Comparison of ENCODE assay signal across 19 cellular contexts in genomic region chr12:56804169-56804568, GRCh38. TPM values are rescaled to one million over a fixed set of nuclear protein-coding genes. Genes with fewer than 3 reads are reported as not detected.
A peak's percentile ranks its signal among the peaks of the same experiment; 100 is the strongest.
DNase-seq lines count a peak whose midpoint lies in the region; ATAC-seq and TF ChIP-seq lines count a peak whose summit lies in the region.
"Had no signal": no experiment of that assay in that cellular context is flagged by ENCODE, and none has a peak within 500 bp of the region (broad histone marks: within the 10 kb centered on the region; RNA-seq: fewer than 3 reads in every experiment).

No MANE protein-coding gene starts in this region.

- H3K4me3 ChIP-seq in mammary epithelial cell (replicated peaks in 1 of 3; ENCODE audit: insufficient read depth in 1 of 3, low read depth in 2 of 3, low read length in 3 of 3), result no peak overlapping the region
- H3K4me3 ChIP-seq in endodermal cell (ENCODE audit: low read length), result no peak overlapping the region
- H3K4me3 ChIP-seq in right lobe of liver, result no peak overlapping the region
- H3K4me3 ChIP-seq in SK-N-SH (ENCODE audit: low read depth in 2 of 2, low read length in 1 of 2), result no peak overlapping the region

- H3K9me2 ChIP-seq in SK-N-SH, result no peaks in the 10 kb centered on the region

- H3K4me3 Mint-ChIP-seq in MCF 10A (ENCODE audit: unreplicated experiment), result no peak overlapping the region
- H3K4me3 Mint-ChIP-seq in endodermal cell, result no peak overlapping the region
- H3K4me3 Mint-ChIP-seq in activated CD8-positive, alpha-beta T cell treated with anti-CD3 and anti-CD28 coated beads for 36 hours, result no peak overlapping the region
- H3K4me3 Mint-ChIP-seq: CD4-positive, CD25-positive, alpha-beta regulatory T cell had no signal

- H3K4me1 ChIP-seq in mammary epithelial cell (ENCODE audit: insufficient read depth, low read length) (peaks cover 6% of the 10 kb centered on the region), endodermal cell (ENCODE audit: control insufficient read depth, insufficient read depth, low read length) (no peaks in the 10 kb centered on the region), right lobe of liver (peaks cover 0 to 39% (median 19%) of the 10 kb centered on the region in 4 donors), SK-N-SH (ENCODE audit: control insufficient read depth in 1 of 2, insufficient read depth in 2 of 2, low read depth in 1 of 2, low read length in 1 of 2) (no peaks in the 10 kb centered on the region)
- H3K4me1 ChIP-seq: BE2C had no signal

- POLR2A ChIA-PET in MCF 10A (lab: Yijun Ruan, JAX) (interaction anchor here (0.6 to 1.7 kb wide), 3 partner anchors 28 to 293 kb away, joined by 3 to 4 read pairs (median 3); no protein-coding TSS in a partner anchor), SK-N-SH (lab: Yijun Ruan, JAX) (interaction anchor here (0.6 kb wide), 1 partner anchor 28 kb away, joined by 3 read pairs; no protein-coding TSS in a partner anchor)
- POLR2A ChIA-PET in activated CD8-positive, alpha-beta T cell treated with anti-CD3 and anti-CD28 coated beads for 36 hours (lab: Charles Lee), result no interaction called here

- intact Hi-C loops in mammary epithelial cell (cut with micrococcal nuclease), result no loop called here
- intact Hi-C loops in MCF 10A (cut with micrococcal nuclease), result no loop called here
- intact Hi-C loops in right lobe of liver (cut with DNase I), result no loop called here
- intact Hi-C loops in activated CD8-positive, alpha-beta T cell treated with anti-CD3 and anti-CD28 coated beads for 36 hours (cut with micrococcal nuclease), result no loop called here

- H3K27ac Mint-ChIP-seq in MCF 10A (ENCODE audit: low read depth, unreplicated experiment), result no peak overlapping the region
- H3K27ac Mint-ChIP-seq in endodermal cell, result no peak overlapping the region
- no peak overlapping the region for H3K27ac Mint-ChIP-seq in activated CD8-positive, alpha-beta T cell treated with anti-CD3 and anti-CD28 coated beads for 36 hours
- H3K27ac Mint-ChIP-seq: CD4-positive, CD25-positive, alpha-beta regulatory T cell had no signal

- TF ChIP-seq EP300 in SK-N-SH (IDR thresholded peaks at IDR 0.05; ENCODE audit: borderline replicate concordance in 1 of 2, low read depth in 1 of 2, low read length in 1 of 2), result no peak

- dilution Hi-C loops in mammary epithelial cell (cut with HindIII; ENCODE audit: low sequenced_read_pairs), result loop anchor here (10.0 kb wide), 1 partner anchor 121 kb away; no protein-coding TSS in a partner anchor

- CTCF ChIA-PET in mammary epithelial cell (lab: Charles Lee; ENCODE audit: low non-redundant PET) (no interaction called here), MCF 10A (lab: Yijun Ruan, JAX) (interaction anchor here (0.7 to 2.4 kb wide), 7 partner anchors 33 to 265 kb away, joined by 3 to 8 read pairs (median 3); partner anchors contain the start of gene HSD17B6), SK-N-SH (lab: Yijun Ruan, JAX) (no interaction called here)
- CTCF ChIA-PET in activated CD8-positive, alpha-beta T cell treated with anti-CD3 and anti-CD28 coated beads for 36 hours (lab: Charles Lee), result interaction anchor here (1.7 kb wide), 1 partner anchor 46 kb away, joined by 6 read pairs; no protein-coding TSS in a partner anchor

- H3K79me2 ChIP-seq in mammary epithelial cell (ENCODE audit: insufficient read depth, low read length) (no peaks in the 10 kb centered on the region), SK-N-SH (ENCODE audit: insufficient read depth) (no peaks in the 10 kb centered on the region)

- ATAC-seq in right lobe of liver (peak in 1 of 4 donors; percentile 1), HG02642 (IDR thresholded peaks at IDR 0.05; ENCODE audit: poor library complexity, unreplicated experiment) (no peak)
- no peak for ATAC-seq in activated CD8-positive, alpha-beta T cell treated with anti-CD3 and anti-CD28 coated beads for 36 hours

- H2AFZ ChIP-seq in mammary epithelial cell (ENCODE audit: low read depth, low read length), result peak overlapping the region; percentile 18
- H2AFZ ChIP-seq in SK-N-SH (ENCODE audit: low read depth), result no peak overlapping the region

- H4K20me1 ChIP-seq in mammary epithelial cell (ENCODE audit: insufficient read depth, low read length), result no peaks in the 10 kb centered on the region
- H4K20me1 ChIP-seq in SK-N-SH (ENCODE audit: insufficient read depth), result no peaks in the 10 kb centered on the region

- no TSS peak for BruUV-seq in mammary epithelial cell (replicated peaks; lab: Mats Ljungman, UMichigan)
- no TSS peak for BruUV-seq in MCF 10A (replicated peaks; lab: Mats Ljungman, UMichigan)

- no peaks in the 10 kb centered on the region for H3K27me3 Mint-ChIP-seq in MCF 10A (ENCODE audit: insufficient read depth, unreplicated experiment)
- H3K27me3 Mint-ChIP-seq in endodermal cell (ENCODE audit: insufficient read depth), result no peaks in the 10 kb centered on the region
- H3K27me3 Mint-ChIP-seq in activated CD8-positive, alpha-beta T cell treated with anti-CD3 and anti-CD28 coated beads for 36 hours, result no peaks in the 10 kb centered on the region
- H3K27me3 Mint-ChIP-seq: CD4-positive, CD25-positive, alpha-beta regulatory T cell had no signal

- H3K9me3 ChIP-seq in mammary epithelial cell (replicated peaks; ENCODE audit: insufficient read depth, low read length), result peaks cover 4% of the 10 kb centered on the region
- peaks cover 7% of the 10 kb centered on the region for H3K9me3 ChIP-seq in endodermal cell (ENCODE audit: control insufficient read depth, low read length)
- H3K9me3 ChIP-seq in right lobe of liver, result no peaks in the 10 kb centered on the region
- H3K9me3 ChIP-seq in SK-N-SH, result no peaks in the 10 kb centered on the region
- H3K9me3 ChIP-seq: BE2C had no signal

- H3K9me3 Mint-ChIP-seq in MCF 10A (ENCODE audit: unreplicated experiment) (no peaks in the 10 kb centered on the region), endodermal cell (peaks cover 17% of the 10 kb centered on the region)
- H3K9me3 Mint-ChIP-seq in activated CD8-positive, alpha-beta T cell treated with anti-CD3 and anti-CD28 coated beads for 36 hours, result peaks cover 13% of the 10 kb centered on the region

- in situ Hi-C loops in mammary epithelial cell (cut with MboI; ENCODE audit: low sequenced_read_pairs in 2 of 2), result no loop called here

- TF ChIP-seq CTCF in mammary epithelial cell (conservative IDR thresholded peaks at IDR 0.05 in 1 of 2, IDR thresholded peaks at IDR 0.05 in 1 of 2; ENCODE audit: extremely low read depth in 1 of 2, insufficient read depth in 1 of 2, low read depth in 1 of 2, low read length in 2 of 2) (peak in 1 of 2 donors; percentile 11), MCF 10A (IDR thresholded peaks at IDR 0.05; ENCODE audit: unreplicated experiment) (no peak), endodermal cell (conservative IDR thresholded peaks at IDR 0.05) (peak; percentile 22), right lobe of liver (IDR thresholded peaks at IDR 0.05) (peak in 1 of 4 donors; percentile 6), SK-N-SH (IDR thresholded peaks at IDR 0.05) (no peak)
- TF ChIP-seq CTCF in activated CD8-positive, alpha-beta T cell treated with anti-CD3 and anti-CD28 coated beads for 36 hours (IDR thresholded peaks at IDR 0.05), result no peak

- H3K27me3 ChIP-seq in mammary epithelial cell (ENCODE audit: insufficient read depth, low read length), result no peaks in the 10 kb centered on the region
- H3K27me3 ChIP-seq in endodermal cell (ENCODE audit: control insufficient read depth, insufficient read depth, low read length, poor library complexity, severe bottlenecking), result no peaks in the 10 kb centered on the region
- H3K27me3 ChIP-seq in right lobe of liver, result no peaks in the 10 kb centered on the region
- no peaks in the 10 kb centered on the region for H3K27me3 ChIP-seq in SK-N-SH (ENCODE audit: insufficient read depth)
- H3K27me3 ChIP-seq: BE2C had no signal

- H3K4me2 ChIP-seq in mammary epithelial cell (ENCODE audit: insufficient read depth, low read depth, low read length) (no peak overlapping the region), SK-N-SH (no peak overlapping the region)

- no peaks in the 10 kb centered on the region for H3F3A ChIP-seq in SK-N-SH (replicated peaks; ENCODE audit: insufficient read depth)

- peaks cover 25% of the 10 kb centered on the region for H3K4me1 Mint-ChIP-seq in MCF 10A (ENCODE audit: insufficient read depth, unreplicated experiment)
- no peaks in the 10 kb centered on the region for H3K4me1 Mint-ChIP-seq in endodermal cell
- H3K4me1 Mint-ChIP-seq in activated CD8-positive, alpha-beta T cell treated with anti-CD3 and anti-CD28 coated beads for 36 hours (ENCODE audit: low read depth), result no peaks in the 10 kb centered on the region
- H3K4me1 Mint-ChIP-seq: CD4-positive, CD25-positive, alpha-beta regulatory T cell had no signal

- H3K27ac ChIP-seq in mammary epithelial cell (ENCODE audit: insufficient read depth, low read depth, low read length) (no peak overlapping the region), endodermal cell (ENCODE audit: low read depth, low read length) (no peak overlapping the region), right lobe of liver (peak overlapping the region in 2 of 3 donors; percentile 45 to 86), SK-N-SH (ENCODE audit: low read depth in 2 of 2, low read length in 1 of 2) (no peak overlapping the region)

- no peak for DNase-seq in mammary epithelial cell
- DNase-seq in MCF 10A (ENCODE audit: unreplicated experiment), result no peak
- peak; percentile 55 for DNase-seq in endodermal cell
- DNase-seq in right lobe of liver, result no peak
- no peak for DNase-seq in activated CD8-positive, alpha-beta T cell treated with anti-CD3 and anti-CD28 coated beads for 36 hours
- no peak for DNase-seq in SK-N-SH
- no peak for DNase-seq in AG08396 (ENCODE audit: low spot score)
- DNase-seq: BE2C; CD4-positive, CD25-positive, alpha-beta regulatory T cell; COR-L47; HCEC 1CT; KG1; NCI-H1048; NCI-H1436 treated with DMSO at 0.1 percent for 48 hours; NCI-H2081; NCI-H2171 treated with DMSO at 0.1 percent for 48 hours; NCI-H69; NK-92 treated with Interleukin-12 subunit alpha and Interleukin-12 subunit beta, amount 100 ng/mL, for 24 hours had no signal

- H3K36me3 Mint-ChIP-seq in MCF 10A (ENCODE audit: insufficient read depth, unreplicated experiment) (no peaks in the 10 kb centered on the region), endodermal cell (ENCODE audit: low read depth) (no peaks in the 10 kb centered on the region)
- H3K36me3 Mint-ChIP-seq in activated CD8-positive, alpha-beta T cell treated with anti-CD3 and anti-CD28 coated beads for 36 hours (ENCODE audit: low read depth), result peaks cover 2% of the 10 kb centered on the region
- H3K36me3 Mint-ChIP-seq: CD4-positive, CD25-positive, alpha-beta regulatory T cell had no signal

- no peak overlapping the region for H3K9ac ChIP-seq in mammary epithelial cell (ENCODE audit: insufficient read depth, low read length)
- no peak overlapping the region for H3K9ac ChIP-seq in endodermal cell (ENCODE audit: extremely low read depth, low read length, poor library complexity, severe bottlenecking)
- H3K9ac ChIP-seq in SK-N-SH, result no peak overlapping the region

- TF ChIP-seq POLR2A in right lobe of liver (IDR thresholded peaks at IDR 0.05), result no peak

- H3K36me3 ChIP-seq in mammary epithelial cell (ENCODE audit: insufficient read depth, low read length) (no peaks in the 10 kb centered on the region), endodermal cell (ENCODE audit: control insufficient read depth, insufficient read depth, low read length) (no peaks in the 10 kb centered on the region), right lobe of liver (no peaks in the 10 kb centered on the region), SK-N-SH (replicated peaks in 1 of 2; ENCODE audit: control insufficient read depth in 1 of 2, insufficient read depth in 2 of 2, low read length in 1 of 2) (no peaks in the 10 kb centered on the region)
- H3K36me3 ChIP-seq: BE2C had no signal

- no peak for TF ChIP-seq RAD21 in SK-N-SH (IDR thresholded peaks at IDR 0.05; ENCODE audit: low read length)

RNA-seq across cellular contexts. Expression of gene HSD17B6, which starts 41.0 kb away (rescaled TPM):
- total RNA-seq in mammary epithelial cell (1 to 10 TPM in 1 of 2 donors, under 1 TPM in 1; 0.83 to 1.5 TPM), MCF 10A (2022) (0.37 and 1.3 TPM in 2 replicates), endodermal cell (under 1 TPM; 0.57 to 0.89 TPM), right lobe of liver (1,000 to 10,000 TPM in 1 of 6 experiments, 100 to 1,000 TPM in 5; 243 to 1,112 (median 514) TPM)
- polyA plus RNA-seq in mammary epithelial cell (0.99 TPM), SK-N-SH (2012; rRNA removed) (1.2 and 1.5 TPM in 2 replicates)
- not detected for polyA minus RNA-seq in mammary epithelial cell
- 3.2 TPM for polyA plus RNA-seq in endodermal cell (2013, experiment 1 of 2)
- 1.4 TPM for polyA plus RNA-seq in endodermal cell (2013, experiment 2 of 2)
- 1 to 10 TPM in 1 of 2 experiments, under 1 TPM in 1; 0.81 to 1.8 TPM for total RNA-seq in activated CD8-positive, alpha-beta T cell treated with anti-CD3 and anti-CD28 coated beads for 36 hours
- polyA plus RNA-seq in SK-N-SH (2012; cell fraction: cytosol; rRNA removed), result 1.0 and 1.4 TPM in 2 replicates
- 0.39 and 0.61 TPM in 2 replicates for polyA plus RNA-seq in SK-N-SH (2012; cell fraction: nucleus; rRNA removed)
- total RNA-seq: CD4-positive, CD25-positive, alpha-beta regulatory T cell had no signal

RNA-seq across cellular contexts. Expression of gene PRIM1, which starts 52.0 kb away (rescaled TPM):
- total RNA-seq in mammary epithelial cell (10 to 100 TPM in 1 of 2 donors, 1 to 10 TPM in 1; 5.0 to 16.1 TPM), MCF 10A (2022) (3.5 and 7.8 TPM in 2 replicates), endodermal cell (10 to 100 TPM; 34.8 to 44.2 TPM), right lobe of liver (1 to 10 TPM; 1.3 to 8.5 (median 4.5) TPM)
- polyA plus RNA-seq in mammary epithelial cell (16.4 TPM), SK-N-SH (2012; rRNA removed) (10.3 and 10.9 TPM in 2 replicates)
- 101 TPM for polyA minus RNA-seq in mammary epithelial cell
- polyA plus RNA-seq in endodermal cell (2013, experiment 1 of 2), result 50.0 TPM
- 46.0 TPM for polyA plus RNA-seq in endodermal cell (2013, experiment 2 of 2)
- total RNA-seq in activated CD8-positive, alpha-beta T cell treated with anti-CD3 and anti-CD28 coated beads for 36 hours, result 10 to 100 TPM; 80.3 to 86.7 TPM
- 10.1 and 13.0 TPM in 2 replicates for polyA plus RNA-seq in SK-N-SH (2012; cell fraction: cytosol; rRNA removed)
- 9.2 and 15.5 TPM in 2 replicates for polyA plus RNA-seq in SK-N-SH (2012; cell fraction: nucleus; rRNA removed)

Comparison
In these comparisons a context has a peak if more than half of its experiments do, and no peak if none do; other contexts are left out.
1. CTCF ChIA-PET loops: an anchor here in MCF 10A (0.7 to 2.4 kb wide) and activated CD8-positive, alpha-beta T cell treated with anti-CD3 and anti-CD28 coated beads for 36 hours (1.7 kb wide); none called in mammary epithelial cell and SK-N-SH.
2. H3K27ac ChIP-seq: peak in right lobe of liver (2 of 3); none in mammary epithelial cell (single experiment), endodermal cell (single experiment) and SK-N-SH (0 of 2).
3. RNA of gene HSD17B6, which starts 41.0 kb away (total RNA-seq): 243 to 1,112 TPM in right lobe of liver; 0.81 to 1.8 TPM in activated CD8-positive, alpha-beta T cell treated with anti-CD3 and anti-CD28 coated beads for 36 hours, 0.83 to 1.5 TPM in mammary epithelial cell, 0.37 to 1.3 TPM in MCF 10A and 0.57 to 0.89 TPM in endodermal cell; every median in the first group is over 10 times any median in the second.